ENCODE assay signal across 29 cellular contexts in genomic region chr16:1305823-1306222, GRCh38.
DNase-seq lines count a peak whose midpoint lies in the region; ATAC-seq lines count a peak whose summit lies in the region.
"Had no signal": no experiment of that assay in that cellular context is flagged by ENCODE, and none has a peak within 500 bp of the region (broad histone marks: within the 10 kb centered on the region; RNA-seq: fewer than 3 reads in every experiment).

No MANE protein-coding gene starts in this region.

- peaks cover 6% of the 10 kb centered on the region for H3K27me3 ChIP-seq in NT2/D1 (ENCODE audit: insufficient read depth, insufficient read length)
- H3K27me3 ChIP-seq: colonic mucosa, hepatocyte, upper lobe of left lung had no signal

- H3K4me3 Mint-ChIP-seq in activated naive CD8-positive, alpha-beta T cell treated with anti-CD3 and anti-CD28 coated beads, Interleukin-2, amount 50 U/mL, for 24 hours, result no peak overlapping the region
- no peak overlapping the region for H3K4me3 Mint-ChIP-seq in stimulated activated naive B cell treated with anti-CD40 and anti-IgM and Interleukin-4, amounts not matched to agents 10 μg/mL and 1 μg/mL and 100 μg/mL, for 72 hours
- H3K4me3 Mint-ChIP-seq: endodermal cell, natural killer cell had no signal

- ATAC-seq in activated naive CD8-positive, alpha-beta T cell treated with anti-CD3 and anti-CD28 coated beads, Interleukin-2, amount 50 U/mL, for 24 hours, result no peak
- ATAC-seq in stimulated activated naive B cell treated with anti-CD40 and anti-IgM and Interleukin-4, amounts not matched to agents 10 μg/mL and 1 μg/mL and 100 μg/mL, for 72 hours (replicated peaks), result no peak
- ATAC-seq in GM19397 (IDR thresholded peaks at IDR 0.05; ENCODE audit: unreplicated experiment) (no peak), HG02840 (IDR thresholded peaks at IDR 0.05; ENCODE audit: low FRiP score, unreplicated experiment) (no peak), HG03095 (IDR thresholded peaks at IDR 0.05; ENCODE audit: unreplicated experiment) (no peak)
- ATAC-seq: GM23338, natural killer cell, SK-N-SH treated with all-trans-retinoic acid at 6 μM for 48 hours had no signal

- H3K36me3 ChIP-seq in NT2/D1 (ENCODE audit: insufficient read depth, insufficient read length, low read length), result peaks cover 5% of the 10 kb centered on the region
- H3K36me3 ChIP-seq: colonic mucosa, esophagus muscularis mucosa, ovary, upper lobe of left lung had no signal

- H3K4me1 Mint-ChIP-seq in activated naive CD8-positive, alpha-beta T cell treated with anti-CD3 and anti-CD28 coated beads, Interleukin-2, amount 50 U/mL, for 24 hours, result peaks cover 59% of the 10 kb centered on the region
- H3K4me1 Mint-ChIP-seq in stimulated activated naive B cell treated with anti-CD40 and anti-IgM and Interleukin-4, amounts not matched to agents 10 μg/mL and 1 μg/mL and 100 μg/mL, for 72 hours, result peaks cover 40 to 58% of the 10 kb centered on the region in 2 donors

- H3K27me3 Mint-ChIP-seq in activated naive CD8-positive, alpha-beta T cell treated with anti-CD3 and anti-CD28 coated beads, Interleukin-2, amount 50 U/mL, for 24 hours, result no peaks in the 10 kb centered on the region
- H3K27me3 Mint-ChIP-seq in stimulated activated naive B cell treated with anti-CD40 and anti-IgM and Interleukin-4, amounts not matched to agents 10 μg/mL and 1 μg/mL and 100 μg/mL, for 72 hours, result no peaks in the 10 kb centered on the region

- peak overlapping the region; percentile 70 for H3K27ac Mint-ChIP-seq in activated naive CD8-positive, alpha-beta T cell treated with anti-CD3 and anti-CD28 coated beads, Interleukin-2, amount 50 U/mL, for 24 hours
- H3K27ac Mint-ChIP-seq in stimulated activated naive B cell treated with anti-CD40 and anti-IgM and Interleukin-4, amounts not matched to agents 10 μg/mL and 1 μg/mL and 100 μg/mL, for 72 hours, result peak overlapping the region; percentile 82
- H3K27ac Mint-ChIP-seq: endodermal cell, GM23338, natural killer cell had no signal

- DNase-seq in activated CD8-positive, alpha-beta memory T cell treated with anti-CD3 and anti-CD28 coated beads, Interleukin-2, amount 50 U/mL, for 48 hours, result peak; percentile 64
- no peak for DNase-seq in activated CD8-positive, alpha-beta memory T cell treated with anti-CD3 and anti-CD28 coated beads, Interleukin-2, amount 50 U/mL, for 4 hours
- no peak for DNase-seq in NT2/D1 (ENCODE audit: low read depth, low spot score)
- DNase-seq in activated naive CD8-positive, alpha-beta T cell treated with anti-CD3 and anti-CD28 coated beads, Interleukin-2, amount 50 U/mL, for 24 hours, result peak; percentile 44
- no peak for DNase-seq in stimulated activated naive B cell treated with anti-CD40 and anti-IgM and Interleukin-4, amounts not matched to agents 10 μg/mL and 1 μg/mL and 100 μg/mL, for 72 hours
- DNase-seq: 8988T; activated CD4-positive, alpha-beta T cell treated with anti-CD3 and anti-CD28 coated beads, Interleukin-2, amount 50 U/mL, for 4 hours; activated effector memory CD4-positive, alpha-beta T cell treated with anti-CD3 and anti-CD28 coated beads, Interleukin-2, amount 50 U/mL, for 16 hours; amniotic stem cell; colonic mucosa; endodermal cell; immature natural killer cell; natural killer cell; NCI-H1694 treated with DMSO at 0.1 percent for 48 hours; NCI-H2171; NCI-H524; ovary; stimulated activated CD4-positive, alpha-beta T cell treated with anti-CD3 and anti-CD28 coated beads, Interleukin-12 subunit alpha, Interleukin-12 subunit beta, amount 100 ng/mL, for 4 hours; stimulated activated CD4-positive, alpha-beta T cell treated with anti-CD3 and anti-CD28 coated beads, Interleukin-4, amount 100 ng/mL, for 4 hours; upper lobe of left lung; WERI-Rb-1 had no signal

- no peak overlapping the region for H3K4me3 ChIP-seq in NT2/D1 (ENCODE audit: insufficient read length, low read depth)
- H3K4me3 ChIP-seq: colonic mucosa, esophagus muscularis mucosa, GM23338, hepatocyte, ovary, upper lobe of left lung had no signal

- H3K9me3 ChIP-seq in NT2/D1 (ENCODE audit: insufficient read depth, low read length), result no peaks in the 10 kb centered on the region
- H3K9me3 ChIP-seq: colonic mucosa, esophagus muscularis mucosa, ovary, upper lobe of left lung had no signal

- no peaks in the 10 kb centered on the region for H3K9me3 Mint-ChIP-seq in activated naive CD8-positive, alpha-beta T cell treated with anti-CD3 and anti-CD28 coated beads, Interleukin-2, amount 50 U/mL, for 24 hours
- H3K9me3 Mint-ChIP-seq in stimulated activated naive B cell treated with anti-CD40 and anti-IgM and Interleukin-4, amounts not matched to agents 10 μg/mL and 1 μg/mL and 100 μg/mL, for 72 hours, result no peaks in the 10 kb centered on the region
- H3K9me3 Mint-ChIP-seq: endodermal cell, GM23338, immature natural killer cell, natural killer cell had no signal

- H3K4me1 ChIP-seq in NT2/D1 (ENCODE audit: insufficient read depth, insufficient read length), result peaks cover 20% of the 10 kb centered on the region

- peaks cover 8% of the 10 kb centered on the region for H3K36me3 Mint-ChIP-seq in activated naive CD8-positive, alpha-beta T cell treated with anti-CD3 and anti-CD28 coated beads, Interleukin-2, amount 50 U/mL, for 24 hours (ENCODE audit: low read depth)
- peaks cover 7 to 9% of the 10 kb centered on the region in 2 donors for H3K36me3 Mint-ChIP-seq in stimulated activated naive B cell treated with anti-CD40 and anti-IgM and Interleukin-4, amounts not matched to agents 10 μg/mL and 1 μg/mL and 100 μg/mL, for 72 hours
- H3K36me3 Mint-ChIP-seq: natural killer cell had no signal

- peak overlapping the region; percentile 50 for H3K9ac ChIP-seq in NT2/D1 (ENCODE audit: insufficient read length, low read depth)
- H3K9ac ChIP-seq: KMS-11 had no signal

Comparison
In these comparisons a context has a peak if more than half of its experiments do, and no peak if none do; other contexts are left out.
1. DNase-seq: peak in activated CD8-positive, alpha-beta memory T cell treated with anti-CD3 and anti-CD28 coated beads, Interleukin-2, amount 50 U/mL, for 48 hours (single experiment) and activated naive CD8-positive, alpha-beta T cell treated with anti-CD3 and anti-CD28 coated beads, Interleukin-2, amount 50 U/mL, for 24 hours (single experiment); none in activated CD8-positive, alpha-beta memory T cell treated with anti-CD3 and anti-CD28 coated beads, Interleukin-2, amount 50 U/mL, for 4 hours (single experiment), NT2/D1 (single experiment) and stimulated activated naive B cell treated with anti-CD40 and anti-IgM and Interleukin-4, amounts not matched to agents 10 μg/mL and 1 μg/mL and 100 μg/mL, for 72 hours (single experiment).